Comparison of ENCODE assay signal across 36 cellular contexts in genomic region chr2:5444168-5444567, GRCh38.
"Had no signal": no experiment of that assay in that cellular context is flagged by ENCODE, and none has a peak within 500 bp of the region (broad histone marks: within the 10 kb centered on the region; RNA-seq: fewer than 3 reads in every experiment).

No MANE protein-coding gene starts in this region.

- ATAC-seq: activated naive CD8-positive, alpha-beta T cell treated with anti-CD3 and anti-CD28 coated beads, Interleukin-2, amount 50 U/mL, for 24 hours; activated T-cell treated with anti-CD3 and anti-CD28 coated beads, Interleukin-2, amount 50 U/mL, for 4 hours; activated T-cell treated with anti-CD3 and anti-CD28 coated beads, Interleukin-2, amount 50 U/mL, for 72 hours; activated T-helper 17 cell treated with anti-CD3 and anti-CD28 coated beads, Interleukin-2, amount 50 U/mL, for 72 hours; body of pancreas had no signal

- DNase-seq: activated effector memory CD4-positive, alpha-beta T cell treated with anti-CD3 and anti-CD28 coated beads, Interleukin-2, amount 50 U/mL, for 16 hours; activated effector memory CD4-positive, alpha-beta T cell treated with Interleukin-2 at 50 U/mL for 16 hours; activated gamma-delta T cell; activated gamma-delta T cell treated with Interleukin-2 at 50 U/mL for 16 hours; activated naive CD4-positive, alpha-beta T cell; activated naive CD4-positive, alpha-beta T cell treated with anti-CD3 and anti-CD28 coated beads for 36 hours; activated naive CD4-positive, alpha-beta T cell treated with anti-CD3 and anti-CD28 coated beads, Interleukin-2, amount 10 ng/mL, durations not matched to agents 7 days and 5 days; activated naive CD4-positive, alpha-beta T cell treated with anti-CD3 and anti-CD28 coated beads, Interleukin-2, amount 50 U/mL, for 16 hours; activated naive CD4-positive, alpha-beta T cell treated with Interleukin-2 at 50 U/mL for 16 hours; activated naive CD8-positive, alpha-beta T cell treated with anti-CD3 and anti-CD28 coated beads for 36 hours; activated naive CD8-positive, alpha-beta T cell treated with anti-CD3 and anti-CD28 coated beads, Interleukin-2, amount 10 ng/mL, durations not matched to agents 7 days and 5 days; activated naive CD8-positive, alpha-beta T cell treated with anti-CD3 and anti-CD28 coated beads, Interleukin-2, amount 50 U/mL, for 24 hours; activated T-cell treated with anti-CD3 and anti-CD28 coated beads, Interleukin-2, amount 50 U/mL, for 1 hour; activated T-cell treated with anti-CD3 and anti-CD28 coated beads, Interleukin-2, amount 50 U/mL, for 24 hours; activated T-cell treated with anti-CD3 and anti-CD28 coated beads, Interleukin-2, amount 50 U/mL, for 4 hours; activated T-cell treated with anti-CD3 and anti-CD28 coated beads, Interleukin-2, amount 50 U/mL, for 48 hours; activated T-cell treated with anti-CD3 and anti-CD28 coated beads, Interleukin-2, amount 50 U/mL, for 72 hours; adrenal gland; amniotic stem cell; amygdala; anterior cingulate cortex; body of pancreas; brain microvascular endothelial cell; caudate nucleus; central memory CD4-positive, alpha-beta T cell; cerebellar nuclear complex had no signal

- H3K27ac Mint-ChIP-seq: activated naive CD4-positive, alpha-beta T cell treated with anti-CD3 and anti-CD28 coated beads for 36 hours; activated naive CD4-positive, alpha-beta T cell treated with anti-CD3 and anti-CD28 coated beads, Interleukin-2, amount 10 ng/mL, durations not matched to agents 7 days and 5 days; activated naive CD4-positive, alpha-beta T cell treated with anti-CD3 and anti-CD28 coated beads, Interleukin-2, amount 50 U/mL, for 24 hours; activated naive CD8-positive, alpha-beta T cell; activated naive CD8-positive, alpha-beta T cell treated with anti-CD3 and anti-CD28 coated beads for 36 hours; activated naive CD8-positive, alpha-beta T cell treated with anti-CD3 and anti-CD28 coated beads, Interleukin-2, amount 10 ng/mL, durations not matched to agents 7 days and 5 days; activated naive CD8-positive, alpha-beta T cell treated with anti-CD3 and anti-CD28 coated beads, Interleukin-2, amount 50 U/mL, for 24 hours; activated T-cell treated with anti-CD3 and anti-CD28 coated beads, Interleukin-2, amount 50 U/mL, for 24 hours; activated T-cell treated with anti-CD3 and anti-CD28 coated beads, Interleukin-2, amount 50 U/mL, for 72 hours; activated T-helper 1 cell treated with anti-CD3 and anti-CD28 coated beads, Interleukin-12 subunit alpha, Interleukin-12 subunit beta, Interleukin-2, Interleukin-4 antibody, amounts not matched to agents 30 ng/mL and 10 ng/mL and 1 ng/mL, durations not matched to agents 14 hours and 24 hours and 36 hours; activated T-helper 17 cell treated with anti-CD3 and anti-CD28 coated beads, Interleukin-2, amount 50 U/mL, for 72 hours; activated T-helper 2 cell treated with anti-CD3 and anti-CD28 coated beads, Interferon-gamma antibody, Interleukin-2, Interleukin-4, amounts not matched to agents 10 μg/mL and 5 μg/mL and 100 μg/mL, durations not matched to agents 14 hours and 24 hours and 36 hours had no signal

- H3K36me3 ChIP-seq: adrenal gland, ascending aorta, brain microvascular endothelial cell, breast epithelium, cardiac muscle cell had no signal

- H3K4me1 ChIP-seq: adrenal gland, ascending aorta, body of pancreas, breast epithelium had no signal

- H3K27ac ChIP-seq: adrenal gland, ascending aorta, body of pancreas, brain microvascular endothelial cell, breast epithelium, cardiac muscle cell had no signal

- H3K9me3 ChIP-seq: adrenal gland, ascending aorta, body of pancreas, breast epithelium had no signal

- H3K9me3 Mint-ChIP-seq: activated naive CD4-positive, alpha-beta T cell treated with anti-CD3 and anti-CD28 coated beads for 36 hours; activated naive CD4-positive, alpha-beta T cell treated with anti-CD3 and anti-CD28 coated beads, Interleukin-2, amount 50 U/mL, for 24 hours had no signal

- H3K36me3 Mint-ChIP-seq: activated naive CD4-positive, alpha-beta T cell treated with anti-CD3 and anti-CD28 coated beads, Interleukin-2, amount 10 ng/mL, durations not matched to agents 7 days and 5 days; activated naive CD4-positive, alpha-beta T cell treated with anti-CD3 and anti-CD28 coated beads, Interleukin-2, amount 50 U/mL, for 24 hours; activated naive CD8-positive, alpha-beta T cell; activated naive CD8-positive, alpha-beta T cell treated with anti-CD3 and anti-CD28 coated beads for 36 hours; activated naive CD8-positive, alpha-beta T cell treated with anti-CD3 and anti-CD28 coated beads, Interleukin-2, amount 10 ng/mL, durations not matched to agents 7 days and 5 days; brain had no signal

- H3K4me3 ChIP-seq: adrenal gland, ascending aorta, body of pancreas, breast epithelium, cardiac muscle cell had no signal

- H3K27me3 ChIP-seq: adrenal gland, ascending aorta, body of pancreas, brain microvascular endothelial cell, breast epithelium, cardiac muscle cell had no signal

- FAIRE-seq: astrocyte had no signal
